In the genomic region with DNA sequence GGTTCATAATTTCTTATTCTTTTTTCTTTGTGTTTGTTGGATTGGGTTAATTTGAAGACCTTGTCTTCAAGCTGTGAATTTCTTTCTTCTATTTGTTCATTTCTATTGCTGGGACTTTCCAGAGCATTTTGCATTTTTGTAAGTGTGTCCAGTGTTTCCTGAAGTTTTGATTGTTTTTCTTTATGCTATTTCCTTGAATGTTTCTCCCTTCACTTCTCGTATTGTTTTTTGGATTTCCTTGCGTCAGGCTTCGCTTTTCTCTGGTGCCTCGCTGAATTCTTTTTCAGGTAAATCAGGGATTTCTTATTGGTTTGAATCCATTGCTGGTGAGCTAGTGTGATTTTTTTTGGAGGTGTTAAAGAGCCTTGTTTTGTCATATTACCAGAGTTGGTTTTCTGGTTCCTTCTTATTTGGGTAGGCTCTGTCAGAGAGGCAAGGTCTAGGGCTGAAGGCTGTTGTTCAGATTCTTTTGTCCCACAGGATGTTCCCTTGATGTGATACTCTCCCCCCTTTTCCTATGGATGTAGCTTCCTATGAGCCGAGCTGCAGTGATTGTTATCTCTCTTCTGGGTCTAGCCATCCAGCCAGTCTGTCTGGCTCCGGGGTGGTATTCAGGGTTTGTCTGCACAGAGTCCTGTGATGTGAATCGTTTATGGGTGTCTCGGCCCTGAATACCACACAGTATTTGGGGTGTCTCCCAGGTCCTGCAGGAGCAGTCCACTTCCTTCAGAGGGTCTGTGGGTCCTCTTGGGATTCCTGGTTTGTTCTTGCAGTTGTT, we compare ENCODE assay signal across 1 cellular context.
A peak's percentile ranks its signal among the peaks of the same experiment; 100 is the strongest.
TF ChIP-seq lines count a peak whose summit lies in the region.

No MANE protein-coding gene starts in this region.

TF ChIP-seq in SK-N-SH, 30 proteins besides CTCF, POLR2A, EP300 and RAD21:
- TF ChIP-seq GATA2 (CRISPR knock-in tag; IDR thresholded peaks at IDR 0.05): peak; percentile 88
